In the genomic region with DNA sequence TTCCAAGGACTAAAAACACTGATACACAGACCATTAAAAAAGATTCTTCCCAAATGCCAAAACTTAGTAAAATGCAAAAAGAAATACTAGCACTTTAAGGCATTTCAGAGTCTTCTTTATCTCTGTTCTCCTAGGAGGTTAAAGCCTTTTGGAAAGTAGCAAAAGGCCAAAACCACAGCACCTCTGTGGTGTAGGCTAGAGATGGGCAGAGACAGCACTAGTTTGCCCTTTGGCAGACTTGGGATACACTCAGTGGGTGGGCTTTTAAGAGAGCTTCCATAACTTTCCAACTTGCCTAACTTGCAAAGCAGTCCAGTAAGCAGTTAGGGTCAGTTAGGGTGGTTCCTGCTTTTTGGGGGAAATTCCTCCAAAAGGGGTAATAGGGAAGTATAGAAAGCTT, we compare ENCODE assay signal across 30 cellular contexts. TPM values are rescaled to one million over a fixed set of nuclear protein-coding genes. Genes with fewer than 3 reads are reported as not detected.
"Had no signal": no experiment of that assay in that cellular context is flagged by ENCODE, and none has a peak within 500 bp of the region (broad histone marks: within the 10 kb centered on the region; RNA-seq: fewer than 3 reads in every experiment).

No MANE protein-coding gene starts in this region.

- H3K9me3 Mint-ChIP-seq: activated CD4-positive, alpha-beta T cell treated with anti-CD3 and anti-CD28 coated beads, Interleukin-2, amount 10 ng/mL, durations not matched to agents 7 days and 5 days; activated CD8-positive, alpha-beta T cell treated with anti-CD3 and anti-CD28 coated beads for 36 hours; activated naive CD4-positive, alpha-beta T cell treated with anti-CD3 and anti-CD28 coated beads, Interleukin-2, amount 50 U/mL, for 24 hours; T-cell; T-helper 2 cell treated with Interferon-gamma antibody and Interleukin-4, amounts not matched to agents 5 μg/mL and 100 μg/mL, for 36 hours had no signal

- H3K9me3 ChIP-seq: adrenal gland, esophagus muscularis mucosa, gastroesophageal sphincter, heart left ventricle, sigmoid colon, thyroid gland, upper lobe of right lung had no signal

- H3K27me3 ChIP-seq: adrenal gland, esophagus muscularis mucosa, gastroesophageal sphincter, heart left ventricle, sigmoid colon, thyroid gland, upper lobe of right lung had no signal

- H3K27me3 Mint-ChIP-seq: activated CD4-positive, alpha-beta T cell treated with anti-CD3 and anti-CD28 coated beads, Interleukin-2, amount 10 ng/mL, durations not matched to agents 7 days and 5 days; activated CD8-positive, alpha-beta memory T cell treated with anti-CD3 and anti-CD28 coated beads, Interleukin-2, amount 10 ng/mL, durations not matched to agents 7 days and 5 days; activated CD8-positive, alpha-beta T cell treated with anti-CD3 and anti-CD28 coated beads for 36 hours; activated naive CD4-positive, alpha-beta T cell treated with anti-CD3 and anti-CD28 coated beads, Interleukin-2, amount 50 U/mL, for 24 hours; T-cell had no signal

- H3K4me3 Mint-ChIP-seq: activated CD4-positive, alpha-beta T cell treated with anti-CD3 and anti-CD28 coated beads, Interleukin-2, amount 10 ng/mL, durations not matched to agents 7 days and 5 days; activated CD8-positive, alpha-beta memory T cell treated with anti-CD3 and anti-CD28 coated beads, Interleukin-2, amount 10 ng/mL, durations not matched to agents 7 days and 5 days; activated CD8-positive, alpha-beta T cell treated with anti-CD3 and anti-CD28 coated beads for 36 hours; activated naive CD4-positive, alpha-beta T cell treated with anti-CD3 and anti-CD28 coated beads, Interleukin-2, amount 50 U/mL, for 24 hours; T-cell; T-helper 2 cell treated with Interferon-gamma antibody and Interleukin-4, amounts not matched to agents 5 μg/mL and 100 μg/mL, for 36 hours had no signal

- H3K4me1 ChIP-seq: gastroesophageal sphincter, sigmoid colon had no signal

- H3K27ac Mint-ChIP-seq: activated CD4-positive, alpha-beta T cell treated with anti-CD3 and anti-CD28 coated beads, Interleukin-2, amount 10 ng/mL, durations not matched to agents 7 days and 5 days; activated CD8-positive, alpha-beta memory T cell treated with anti-CD3 and anti-CD28 coated beads, Interleukin-2, amount 10 ng/mL, durations not matched to agents 7 days and 5 days; activated CD8-positive, alpha-beta T cell treated with anti-CD3 and anti-CD28 coated beads for 36 hours; activated naive CD4-positive, alpha-beta T cell treated with anti-CD3 and anti-CD28 coated beads, Interleukin-2, amount 50 U/mL, for 24 hours; T-cell; T-helper 2 cell treated with Interferon-gamma antibody and Interleukin-4, amounts not matched to agents 5 μg/mL and 100 μg/mL, for 36 hours had no signal

- H3K36me3 ChIP-seq: WERI-Rb-1 had no signal

- FAIRE-seq: astrocyte, colon, TTC549 had no signal

- DNase-seq: activated CD4-positive, alpha-beta T cell treated with anti-CD3 and anti-CD28 coated beads, Interleukin-2, amount 10 ng/mL, durations not matched to agents 7 days and 5 days; activated CD4-positive, CD25-positive, alpha-beta regulatory T cell treated with anti-CD3 and anti-CD28 coated beads, Interleukin-2, amount 50 U/mL, for 72 hours; activated CD8-positive, alpha-beta memory T cell treated with anti-CD3 and anti-CD28 coated beads, Interleukin-2, amount 10 ng/mL, durations not matched to agents 7 days and 5 days; activated CD8-positive, alpha-beta T cell treated with anti-CD3 and anti-CD28 coated beads for 36 hours; activated effector memory CD4-positive, alpha-beta T cell treated with anti-CD3 and anti-CD28 coated beads, Interleukin-2, amount 50 U/mL, for 16 hours; activated T-cell treated with anti-CD3 and anti-CD28 coated beads for 4 hours; adrenal gland; central memory CD4-positive, alpha-beta T cell; heart left ventricle; islet precursor cell; left cardiac atrium; mesenchymal stem cell; nucleus accumbens; posterior cingulate gyrus; sigmoid colon; stimulated activated CD4-positive, alpha-beta T cell treated with anti-CD3 and anti-CD28 coated beads, Interleukin-4, amount 100 ng/mL, for 1 hour; stimulated activated naive CD4-positive, alpha-beta T cell treated with Interleukin-2 at 50 U/mL for 16 hours; T-cell; thyroid gland; upper lobe of right lung; WERI-Rb-1 had no signal

- H3K27ac ChIP-seq: adrenal gland, esophagus muscularis mucosa, gastroesophageal sphincter, sigmoid colon, thyroid gland, upper lobe of right lung, WERI-Rb-1 had no signal

- H3K4me3 ChIP-seq: adrenal gland, esophagus muscularis mucosa, gastroesophageal sphincter, heart left ventricle, sigmoid colon, thyroid gland, upper lobe of right lung had no signal

- ATAC-seq: activated CD8-positive, alpha-beta memory T cell treated with anti-CD3 and anti-CD28 coated beads, Interleukin-2, amount 10 ng/mL, durations not matched to agents 7 days and 5 days; activated CD8-positive, alpha-beta T cell treated with anti-CD3 and anti-CD28 coated beads for 36 hours; gastroesophageal sphincter; heart left ventricle; T-cell; upper lobe of right lung had no signal

- H3K4me1 Mint-ChIP-seq: activated CD4-positive, alpha-beta T cell treated with anti-CD3 and anti-CD28 coated beads, Interleukin-2, amount 10 ng/mL, durations not matched to agents 7 days and 5 days; activated CD8-positive, alpha-beta memory T cell treated with anti-CD3 and anti-CD28 coated beads, Interleukin-2, amount 10 ng/mL, durations not matched to agents 7 days and 5 days; activated naive CD4-positive, alpha-beta T cell treated with anti-CD3 and anti-CD28 coated beads, Interleukin-2, amount 50 U/mL, for 24 hours had no signal

RNA-seq across cellular contexts. Expression of a gene that starts 52.6 kb away (rescaled TPM):
- polyA plus RNA-seq: neural cell had no signal

RNA-seq across cellular contexts. Expression of a gene that starts 53.7 kb away (rescaled TPM):
- total RNA-seq: myocyte, upper lobe of right lung had no signal
- polyA plus RNA-seq: neural cell had no signal
